Comparison of ENCODE assay signal across 1 cellular context in the genomic region with DNA sequence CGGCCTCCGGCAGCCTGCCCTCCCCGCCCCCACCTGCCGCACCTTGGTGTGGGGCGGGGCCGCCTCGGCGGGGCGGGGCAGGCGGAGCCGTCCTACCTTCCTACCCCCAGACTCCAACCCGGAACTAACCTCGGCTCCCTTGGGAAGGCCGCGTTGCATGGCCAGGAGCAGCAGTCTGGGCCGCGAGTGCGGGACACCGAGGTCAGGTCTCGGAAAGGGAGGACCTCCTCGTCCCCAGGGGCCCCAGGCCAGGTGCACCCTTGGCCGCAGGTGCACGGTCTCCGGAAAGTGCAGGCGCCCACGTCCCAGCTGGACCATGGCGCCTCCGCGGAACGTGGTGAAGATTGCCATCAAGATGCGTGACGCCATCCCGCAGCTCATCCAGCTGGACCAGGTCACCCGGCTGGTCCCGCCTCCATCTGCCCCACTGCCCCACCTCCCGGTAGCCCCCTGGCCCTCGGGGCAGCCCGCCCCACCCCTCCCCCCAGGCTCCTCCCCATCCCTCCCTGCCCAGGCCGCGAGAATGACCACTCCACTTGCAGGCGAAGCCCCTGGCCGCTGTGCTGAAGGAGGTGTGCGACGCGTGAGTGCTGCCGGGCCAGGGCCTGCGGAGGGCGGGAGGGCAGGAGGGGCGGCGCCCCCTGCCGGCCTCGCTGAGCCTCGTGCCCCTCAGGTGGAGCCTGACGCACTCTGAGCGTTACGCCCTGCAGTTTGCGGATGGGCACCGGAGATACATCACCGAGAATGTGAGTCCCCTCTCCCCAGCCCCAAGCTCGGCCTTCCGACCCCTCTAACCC.
TF ChIP-seq lines count a peak whose summit lies in the region.

A gene with protein sequence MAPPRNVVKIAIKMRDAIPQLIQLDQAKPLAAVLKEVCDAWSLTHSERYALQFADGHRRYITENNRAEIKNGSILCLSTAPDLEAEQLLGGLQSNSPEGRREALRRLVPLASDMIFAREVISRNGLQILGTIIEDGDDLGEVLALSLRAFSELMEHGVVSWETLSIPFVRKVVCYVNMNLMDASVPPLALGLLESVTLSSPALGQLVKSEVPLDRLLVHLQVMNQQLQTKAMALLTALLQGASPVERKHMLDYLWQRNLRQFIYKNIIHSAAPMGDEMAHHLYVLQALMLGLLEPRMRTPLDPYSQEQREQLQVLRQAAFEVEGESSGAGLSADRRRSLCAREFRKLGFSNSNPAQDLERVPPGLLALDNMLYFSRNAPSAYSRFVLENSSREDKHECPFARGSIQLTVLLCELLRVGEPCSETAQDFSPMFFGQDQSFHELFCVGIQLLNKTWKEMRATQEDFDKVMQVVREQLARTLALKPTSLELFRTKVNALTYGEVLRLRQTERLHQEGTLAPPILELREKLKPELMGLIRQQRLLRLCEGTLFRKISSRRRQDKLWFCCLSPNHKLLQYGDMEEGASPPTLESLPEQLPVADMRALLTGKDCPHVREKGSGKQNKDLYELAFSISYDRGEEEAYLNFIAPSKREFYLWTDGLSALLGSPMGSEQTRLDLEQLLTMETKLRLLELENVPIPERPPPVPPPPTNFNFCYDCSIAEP (plus strand): TSS at position 121 of the 797 bp plus-strand sequence. CDS start 196 bp downstream, at position 317.

TF ChIP-seq in liver, 16 proteins besides CTCF, POLR2A, EP300 and RAD21 (continued from another document):
- TF ChIP-seq, protein P1, sequence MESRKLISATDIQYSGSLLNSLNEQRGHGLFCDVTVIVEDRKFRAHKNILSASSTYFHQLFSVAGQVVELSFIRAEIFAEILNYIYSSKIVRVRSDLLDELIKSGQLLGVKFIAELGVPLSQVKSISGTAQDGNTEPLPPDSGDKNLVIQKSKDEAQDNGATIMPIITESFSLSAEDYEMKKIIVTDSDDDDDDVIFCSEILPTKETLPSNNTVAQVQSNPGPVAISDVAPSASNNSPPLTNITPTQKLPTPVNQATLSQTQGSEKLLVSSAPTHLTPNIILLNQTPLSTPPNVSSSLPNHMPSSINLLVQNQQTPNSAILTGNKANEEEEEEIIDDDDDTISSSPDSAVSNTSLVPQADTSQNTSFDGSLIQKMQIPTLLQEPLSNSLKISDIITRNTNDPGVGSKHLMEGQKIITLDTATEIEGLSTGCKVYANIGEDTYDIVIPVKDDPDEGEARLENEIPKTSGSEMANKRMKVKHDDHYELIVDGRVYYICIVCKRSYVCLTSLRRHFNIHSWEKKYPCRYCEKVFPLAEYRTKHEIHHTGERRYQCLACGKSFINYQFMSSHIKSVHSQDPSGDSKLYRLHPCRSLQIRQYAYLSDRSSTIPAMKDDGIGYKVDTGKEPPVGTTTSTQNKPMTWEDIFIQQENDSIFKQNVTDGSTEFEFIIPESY (IDR thresholded peaks at IDR 0.05), result no peak
- TF ChIP-seq EGR1 (IDR thresholded peaks at IDR 0.05; ENCODE audit: low read depth in 2 of 2) (no peak), HNF4G (IDR thresholded peaks at IDR 0.05) (no peak)
